Comparison of ENCODE assay signal across 16 cellular contexts in the genomic region with DNA sequence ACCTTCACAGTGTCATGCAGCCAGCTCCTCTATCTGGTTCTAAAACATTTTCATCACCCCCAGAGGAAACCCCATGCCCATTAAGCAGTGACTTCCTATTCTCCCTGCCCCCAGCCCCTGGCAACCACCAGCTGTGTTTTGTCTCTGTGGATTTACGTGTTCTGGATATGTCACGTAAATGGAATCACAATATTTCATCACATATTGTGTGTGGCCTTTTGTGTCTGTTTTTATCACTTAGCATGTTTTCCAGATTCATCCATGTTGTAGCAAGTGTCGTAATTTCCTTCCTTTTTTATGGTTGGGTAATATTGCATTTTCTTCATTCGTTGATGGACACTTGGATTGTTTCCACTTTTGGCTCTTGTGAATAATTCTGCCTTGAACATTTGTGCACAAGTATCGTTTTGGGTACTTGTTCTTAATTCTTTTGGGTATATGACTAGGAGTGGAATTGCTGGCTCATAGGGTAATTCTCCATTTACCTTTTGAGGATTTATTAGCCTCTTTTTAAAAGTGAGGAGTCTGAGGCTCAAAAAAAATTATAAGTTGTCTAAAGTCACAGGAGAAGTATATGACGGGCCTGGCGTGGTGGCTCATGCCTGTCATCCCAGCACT.
DNase-seq lines count a peak whose midpoint lies in the region; FAIRE-seq and TF ChIP-seq lines count a peak whose summit lies in the region.
"Had no signal": no experiment of that assay in that cellular context is flagged by ENCODE, and none has a peak within 500 bp of the region (broad histone marks: within the 10 kb centered on the region; RNA-seq: fewer than 3 reads in every experiment).

No MANE protein-coding gene starts in this region.

- H4K20me1 ChIP-seq in BLaER1: no peaks in the 10 kb centered on the region

- peaks cover 5% of the 10 kb centered on the region for H3K9me3 Mint-ChIP-seq in nephron progenitor cell

- no peak for FAIRE-seq in RCC 7860 (lab: Jason Lieb, UNC)
- FAIRE-seq: GM12878, small intestine had no signal

- H3K4me1 Mint-ChIP-seq in nephron progenitor cell: peaks cover 82% of the 10 kb centered on the region

- no peak overlapping the region for H3K9ac ChIP-seq in BLaER1
- H3K9ac ChIP-seq: KMS-11 had no signal

- H3K9me3 ChIP-seq in BLaER1: peaks cover 5% of the 10 kb centered on the region; the same call in 1 of the 2 replicates
- no peaks in the 10 kb centered on the region for H3K9me3 ChIP-seq in ascending aorta

- H3K4me3 ChIP-seq in BLaER1 (no peak overlapping the region), ascending aorta (no peak overlapping the region)
- H3K4me3 ChIP-seq: GM12878 had no signal

- H3K36me3 ChIP-seq in BLaER1 (no peaks in the 10 kb centered on the region), ascending aorta (no peaks in the 10 kb centered on the region)

- peak overlapping the region; percentile 77 for H3K4me3 Mint-ChIP-seq in nephron progenitor cell

- H3K27ac ChIP-seq in BLaER1 (no peak overlapping the region), ascending aorta (peak overlapping the region; percentile 84 to 85), substantia nigra (ENCODE audit: low read depth, low read length, poor library complexity, severe bottlenecking) (no peak overlapping the region)
- H3K27ac ChIP-seq: KMS-11 had no signal

- intact Hi-C loops in ascending aorta (cut with DNase I): loop anchor here (2.0 to 5.0 kb wide), 4 partner anchors 14 to 278 kb away; no protein-coding TSS in a partner anchor

- DNase-seq in GF-D8 (lab: John Stamatoyannopoulos, UW) (peak; percentile 89), ascending aorta (ENCODE audit: low spot score in 2 of 2) (no peak), nephron progenitor cell (no peak), amniotic stem cell (lab: John Stamatoyannopoulos, UW) (no peak), substantia nigra (lab: John Stamatoyannopoulos, UW) (no peak), T1000 (lab: John Stamatoyannopoulos, UW) (no peak), RCC 7860 (ENCODE audit: low spot score) (no peak)
- DNase-seq: activated naive CD4-positive, alpha-beta T cell treated with Interleukin-2 at 50 U/mL for 16 hours; HCEC 1CT; hippocampal formation; NCI-H2227 treated with DMSO at 0.1 percent for 48 hours; RPMI8226; small intestine had no signal

- H3K27me3 ChIP-seq in BLaER1: no peaks in the 10 kb centered on the region; the same call in 1 of the 2 replicates
- no peaks in the 10 kb centered on the region for H3K27me3 ChIP-seq in ascending aorta

- TF ChIP-seq CTCF in ascending aorta (IDR thresholded peaks at IDR 0.05): no peak
- TF ChIP-seq CTCF in nephron progenitor cell (IDR thresholded peaks at IDR 0.05): no peak

- peak overlapping the region; percentile 16 for H3K27ac Mint-ChIP-seq in nephron progenitor cell

- H3K36me3 Mint-ChIP-seq in nephron progenitor cell (ENCODE audit: low read depth): peaks cover 5% of the 10 kb centered on the region

- H3K4me1 ChIP-seq in BLaER1 (peaks cover 21% of the 10 kb centered on the region), ascending aorta (peaks cover 0 to 41% of the 10 kb centered on the region in 2 donors)

- H3K4me2 ChIP-seq in BLaER1: peak overlapping the region; percentile 18
- H3K4me2 ChIP-seq: KMS-11 had no signal

- H3K27me3 Mint-ChIP-seq in nephron progenitor cell (ENCODE audit: low read depth, poor library complexity): no peaks in the 10 kb centered on the region

Comparison
In these comparisons a context has a peak if more than half of its experiments do, and no peak if none do; other contexts are left out.
1. H3K27ac ChIP-seq: peak in ascending aorta (2 of 2); none in BLaER1 (single experiment) and substantia nigra (single experiment).